In the genomic region with DNA sequence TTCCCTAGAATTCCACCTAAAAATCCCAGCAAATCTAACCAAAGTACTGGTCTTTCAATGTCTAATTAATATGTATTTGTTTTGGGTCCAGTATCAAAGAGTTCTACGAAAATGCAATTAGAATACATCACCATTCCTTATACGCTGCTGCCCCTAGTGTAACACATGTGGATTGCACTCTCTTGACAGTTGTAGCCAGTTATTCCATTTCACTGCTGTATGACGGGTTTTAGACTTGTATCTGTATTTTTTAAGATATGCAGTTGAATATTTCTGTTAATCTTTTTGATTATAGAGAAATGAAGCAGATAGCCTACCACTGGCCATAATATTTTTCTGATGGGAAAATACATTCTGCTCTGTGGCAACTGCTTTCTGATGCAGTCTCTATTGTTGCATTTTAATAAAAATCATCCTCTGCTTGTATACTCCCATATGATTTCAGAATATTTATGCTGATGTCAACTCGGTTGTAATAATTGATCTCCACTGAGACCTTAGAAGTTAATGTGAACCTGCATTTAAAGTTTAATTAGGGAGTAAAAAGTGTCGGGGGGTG, we compare ENCODE assay signal across 8 cellular contexts. TPM values are rescaled to one million over a fixed set of nuclear protein-coding genes. Genes with fewer than 3 reads are reported as not detected.
DNase-seq lines count a peak whose midpoint lies in the region; ATAC-seq and TF ChIP-seq lines count a peak whose summit lies in the region.

No MANE protein-coding gene starts in this region.

- DNase-seq in cardiac muscle cell (ENCODE audit: low read depth in 1 of 2, low spot score in 1 of 2) (peak; percentile 5 to 54), cardiac septum (ENCODE audit: low spot score) (no peak), Peyer's patch (peak in 2 of 3 donors; percentile 31 to 69), astrocyte of the spinal cord (ENCODE audit: low read depth, low spot score) (peak; percentile 38), iPS-NIHi7 (ENCODE audit: extremely low spot score) (peak; percentile 15), 8988T (no peak)
- DNase-seq in stimulated activated CD4-positive, alpha-beta T cell treated with anti-CD3 and anti-CD28 coated beads, Interleukin-4, amount 100 ng/mL, for 24 hours: peak; percentile 26

- TF ChIP-seq CTCF in cardiac muscle cell (IDR thresholded peaks at IDR 0.05; ENCODE audit: low read depth, low read length) (peak; percentile 66), Peyer's patch (IDR thresholded peaks at IDR 0.05) (peak; percentile 21 to 87 (median 74)), astrocyte of the spinal cord (IDR thresholded peaks at IDR 0.05; ENCODE audit: low read depth, low read length) (peak; percentile 76)

- no peak for TF ChIP-seq POLR2A in Peyer's patch (IDR thresholded peaks at IDR 0.05)

- H3K4me1 ChIP-seq in cardiac muscle cell (ENCODE audit: low read depth) (no peaks in the 10 kb centered on the region), Peyer's patch (no peaks in the 10 kb centered on the region)

- intact Hi-C loops in cardiac septum (cut with DNase I): loop anchor here (10.0 kb wide), 2 partner anchors 163 to 1743 kb away; no protein-coding TSS in a partner anchor

- in situ Hi-C loops in astrocyte of the spinal cord (cut with HindIII; ENCODE audit: low sequenced_read_pairs): no loop called here

- H3K27ac ChIP-seq in cardiac muscle cell (no peak overlapping the region), Peyer's patch (no peak overlapping the region)

- no peaks in the 10 kb centered on the region for H3K36me3 ChIP-seq in cardiac muscle cell
- no peaks in the 10 kb centered on the region for H3K36me3 ChIP-seq in Peyer's patch

- H3K9me3 ChIP-seq in cardiac muscle cell (ENCODE audit: low read depth) (no peaks in the 10 kb centered on the region), Peyer's patch (no peaks in the 10 kb centered on the region)

- peak; percentile 53 for ATAC-seq in HG02870 (IDR thresholded peaks at IDR 0.05; ENCODE audit: unreplicated experiment)

- no peak overlapping the region for H3K4me3 ChIP-seq in cardiac muscle cell
- H3K4me3 ChIP-seq in Peyer's patch: no peak overlapping the region
- H3K4me3 ChIP-seq in astrocyte of the spinal cord (ENCODE audit: low read depth, low read length): no peak overlapping the region

- H3K27me3 ChIP-seq in cardiac muscle cell (no peaks in the 10 kb centered on the region), Peyer's patch (no peaks in the 10 kb centered on the region)

RNA-seq across cellular contexts. Expression of gene PAGE2B, which starts 17.1 kb away (rescaled TPM):
- total RNA-seq in cardiac muscle cell (not detected in 2 replicates), cardiac septum (not detected), Peyer's patch (not detected)
- polyA plus RNA-seq in cardiac muscle cell: 0.62 TPM in 1 of 2 replicates, not detected in the other

RNA-seq across cellular contexts. Expression of gene ALAS2, which starts 27.0 kb away (rescaled TPM):
- total RNA-seq in cardiac muscle cell (4.3 and 6.8 TPM in 2 replicates), cardiac septum (5.6 TPM), Peyer's patch (not detected)
- polyA plus RNA-seq in cardiac muscle cell: 1.6 and 5.1 TPM in 2 replicates

RNA-seq across cellular contexts. Expression of gene PAGE2, which starts 31.0 kb away (rescaled TPM):
- total RNA-seq in cardiac muscle cell (not detected in 2 replicates), cardiac septum (not detected), Peyer's patch (not detected)
- not detected in 2 replicates for polyA plus RNA-seq in cardiac muscle cell

RNA-seq across cellular contexts. Expression of gene APEX2, which starts 57.6 kb away (rescaled TPM):
- total RNA-seq in cardiac muscle cell (10.4 and 10.8 TPM in 2 replicates), cardiac septum (8.4 TPM), Peyer's patch (10 to 100 TPM; 12.4 to 17.8 (median 15.7) TPM)
- polyA plus RNA-seq in cardiac muscle cell: 15.0 and 17.3 TPM in 2 replicates

Comparison
In these comparisons a context has a peak if more than half of its experiments do, and no peak if none do; other contexts are left out.
1. DNase-seq: peak in cardiac muscle cell (2 of 2), Peyer's patch (2 of 3), astrocyte of the spinal cord (single experiment), iPS-NIHi7 (single experiment) and stimulated activated CD4-positive, alpha-beta T cell treated with anti-CD3 and anti-CD28 coated beads, Interleukin-4, amount 100 ng/mL, for 24 hours (single experiment); none in cardiac septum (single experiment) and 8988T (single experiment).
2. Peak in every context shown above with its lines, with median percentiles within 50 percentile points of each other: CTCF ChIP-seq.